Comparison of ENCODE assay signal across 10 cellular contexts in the genomic region with DNA sequence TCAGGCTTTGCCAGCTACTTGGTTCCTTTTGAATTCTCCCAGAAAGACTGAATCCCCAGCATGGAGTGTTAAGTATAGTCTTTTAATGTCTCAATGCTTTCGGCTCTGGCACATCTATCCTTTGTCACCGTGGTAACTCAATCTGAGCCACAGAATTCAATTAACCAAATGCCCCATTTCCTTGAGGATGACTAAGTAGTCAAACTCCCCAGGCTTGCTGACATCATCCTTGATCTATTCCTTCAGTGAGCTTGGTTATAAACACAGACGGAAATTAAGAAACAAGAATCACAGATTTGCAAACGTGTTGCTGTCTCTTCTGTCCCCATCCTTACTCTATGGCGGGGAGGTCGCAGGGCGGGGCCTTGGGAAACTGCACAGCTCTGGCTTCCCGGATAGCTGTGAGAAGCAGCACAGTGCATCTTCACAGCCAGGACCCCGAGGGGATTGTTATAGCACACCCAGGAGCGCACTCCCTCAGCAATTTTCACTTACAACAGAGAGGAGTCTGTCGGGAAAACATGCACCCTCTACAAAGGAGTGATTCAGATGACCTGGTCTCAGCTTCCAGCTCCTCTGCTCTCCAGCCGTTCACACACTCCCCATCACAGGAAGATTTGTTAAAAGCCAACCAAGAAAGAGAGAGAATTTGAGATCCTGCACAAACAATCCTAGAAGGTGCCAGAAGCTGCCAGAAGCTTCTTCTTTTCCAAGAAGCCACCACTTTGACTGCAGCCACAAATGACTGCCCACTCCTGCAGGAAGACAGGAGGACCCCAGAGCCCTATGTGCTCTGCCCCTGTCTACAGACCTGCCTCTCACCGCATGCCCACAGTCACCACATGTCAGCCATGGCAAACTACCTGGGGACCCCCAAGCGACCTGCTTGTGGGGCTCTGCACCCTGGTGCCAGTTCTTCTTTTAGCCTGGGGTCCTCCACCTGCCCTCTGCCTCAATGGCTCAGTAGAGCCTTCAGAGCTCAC. TPM values are rescaled to one million over a fixed set of nuclear protein-coding genes. Genes with fewer than 3 reads are reported as not detected.
DNase-seq lines count a peak whose midpoint lies in the region; ATAC-seq and TF ChIP-seq lines count a peak whose summit lies in the region.
"Had no signal": no experiment of that assay in that cellular context is flagged by ENCODE, and none has a peak within 500 bp of the region (broad histone marks: within the 10 kb centered on the region; RNA-seq: fewer than 3 reads in every experiment).

No MANE protein-coding gene starts in this region.

- TF ChIP-seq CTCF in natural killer cell (IDR thresholded peaks at IDR 0.05), result no peak

- H3K4me1 Mint-ChIP-seq in natural killer cell, result peaks cover 9 to 13% of the 10 kb centered on the region in 2 donors
- H3K4me1 Mint-ChIP-seq: memory B cell had no signal

- no peaks in the 10 kb centered on the region for H3K27me3 Mint-ChIP-seq in natural killer cell (ENCODE audit: low read depth in 2 of 2)

- no peaks in the 10 kb centered on the region for H3K9me3 Mint-ChIP-seq in natural killer cell
- H3K9me3 Mint-ChIP-seq: memory B cell had no signal

- no peak overlapping the region for H3K27ac Mint-ChIP-seq in natural killer cell
- H3K27ac Mint-ChIP-seq: memory B cell had no signal

- no peaks in the 10 kb centered on the region for H3K79me2 ChIP-seq in ACC112 (ENCODE audit: control insufficient read depth, insufficient read depth, low read length, unreplicated experiment)

- peak overlapping the region; percentile 89 for H2AFZ ChIP-seq in ACC112 (ENCODE audit: low read length, unreplicated experiment)

- intact Hi-C loops in natural killer cell (cut with micrococcal nuclease), result no loop called here

- H3K36me3 Mint-ChIP-seq in natural killer cell, result no peaks in the 10 kb centered on the region

- no peak overlapping the region for H3K4me3 Mint-ChIP-seq in natural killer cell
- H3K4me3 Mint-ChIP-seq: memory B cell had no signal

- peaks cover 19% of the 10 kb centered on the region for H3K4me1 ChIP-seq in ACC112 (ENCODE audit: control insufficient read depth, insufficient read depth, low read length, unreplicated experiment)

- DNase-seq in HS-5 (ENCODE audit: low read depth) (peak; percentile 91), astrocyte of the hippocampus (ENCODE audit: low read depth, low spot score) (peak; percentile 94), iris pigment epithelial cell (ENCODE audit: low read depth) (peak; percentile 96), natural killer cell (no peak)
- no peak for DNase-seq in activated effector memory CD4-positive, alpha-beta T cell treated with anti-CD3 and anti-CD28 coated beads, Interleukin-2, amount 50 U/mL, for 16 hours
- DNase-seq: DND-41 had no signal

- H3K27ac ChIP-seq in ACC112 (ENCODE audit: low read depth, low read length), result peak overlapping the region; percentile 75

- no peaks in the 10 kb centered on the region for H3K36me3 ChIP-seq in ACC112 (ENCODE audit: insufficient read depth, low read length)

- no peaks in the 10 kb centered on the region for H3K27me3 ChIP-seq in ACC112 (ENCODE audit: insufficient read depth, low read length)

- ATAC-seq in HG03135 (IDR thresholded peaks at IDR 0.05; ENCODE audit: unreplicated experiment) (no peak), natural killer cell (no peak), HG02798 (IDR thresholded peaks at IDR 0.05; ENCODE audit: poor library complexity, unreplicated experiment) (no peak)

- peak overlapping the region; percentile 62 for H3K4me3 ChIP-seq in ACC112 (ENCODE audit: low read depth, low read length)

RNA-seq across cellular contexts. Expression of gene YWHAQ, which starts 44.9 kb away (rescaled TPM):
- total RNA-seq in natural killer cell, result 100 to 1,000 TPM; 227 to 240 (median 238) TPM

Comparison
In these comparisons a context has a peak if more than half of its experiments do, and no peak if none do; other contexts are left out.
1. DNase-seq: peak in HS-5 (single experiment), astrocyte of the hippocampus (single experiment) and iris pigment epithelial cell (single experiment); none in activated effector memory CD4-positive, alpha-beta T cell treated with anti-CD3 and anti-CD28 coated beads, Interleukin-2, amount 50 U/mL, for 16 hours (single experiment) and natural killer cell (single experiment).